Comparison of ENCODE assay signal across 7 cellular contexts in the genomic region with DNA sequence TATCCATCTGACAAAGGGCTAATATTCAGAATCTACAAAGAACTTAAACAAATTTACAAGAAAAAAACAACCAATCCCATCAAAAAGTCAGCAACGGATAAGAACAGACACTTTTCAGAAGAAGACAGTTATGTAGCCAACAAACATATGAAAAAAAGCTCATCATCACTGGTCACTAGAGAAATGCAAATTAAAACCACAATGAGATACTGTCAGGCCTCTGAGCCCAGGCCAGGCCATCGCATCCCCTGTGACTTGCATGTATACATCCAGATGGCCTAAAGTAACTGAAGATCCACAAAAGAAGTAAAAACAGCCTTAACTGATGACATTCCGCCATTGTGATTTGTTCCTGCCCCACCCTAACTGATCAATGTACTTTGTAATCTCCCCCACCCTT. TPM values are rescaled to one million over a fixed set of nuclear protein-coding genes. Genes with fewer than 3 reads are reported as not detected.
"Had no signal": no experiment of that assay in that cellular context is flagged by ENCODE, and none has a peak within 500 bp of the region (broad histone marks: within the 10 kb centered on the region; RNA-seq: fewer than 3 reads in every experiment).

No MANE protein-coding gene starts in this region.

RNA-seq across cellular contexts. Expression of gene WNT16, which starts 13.6 kb away (rescaled TPM):
- total RNA-seq: activated CD8-positive, alpha-beta T cell treated with anti-CD3 and anti-CD28 coated beads for 36 hours; activated T-helper 17 cell treated with anti-CD3 and anti-CD28 coated beads, Interleukin-2, amount 50 U/mL, for 72 hours; bronchial epithelial cell; epithelial cell of proximal tubule; T-helper 2 cell treated with Interferon-gamma antibody and Interleukin-4, amounts not matched to agents 100 ng/mL and 5 ng/mL, for 36 hours had no signal
- polyA plus RNA-seq: adipose tissue, heart left ventricle had no signal
